Comparison of ENCODE assay signal across 23 cellular contexts in the genomic region with DNA sequence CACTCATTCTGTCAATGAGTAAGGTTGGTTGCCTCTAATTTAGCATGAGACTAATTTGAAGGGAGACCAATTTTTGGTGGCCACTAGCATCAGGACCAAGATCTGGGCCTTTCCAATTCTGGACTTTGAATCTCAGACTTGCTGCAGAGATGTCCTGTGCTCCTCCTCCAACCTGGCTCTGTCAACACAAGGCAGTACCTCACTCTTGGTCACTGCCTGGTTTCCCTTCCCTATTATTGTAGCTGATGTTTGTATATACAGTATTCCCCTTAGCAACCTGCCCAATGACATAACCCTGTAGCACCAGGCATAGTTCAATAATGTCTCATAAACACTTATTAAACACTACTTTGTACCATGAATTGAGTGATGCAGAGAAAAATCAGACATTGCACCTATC. TPM values are rescaled to one million over a fixed set of nuclear protein-coding genes. Genes with fewer than 3 reads are reported as not detected.
DNase-seq lines count a peak whose midpoint lies in the region; TF ChIP-seq lines count a peak whose summit lies in the region.
"Had no signal": no experiment of that assay in that cellular context is flagged by ENCODE, and none has a peak within 500 bp of the region (broad histone marks: within the 10 kb centered on the region; RNA-seq: fewer than 3 reads in every experiment).

No MANE protein-coding gene starts in this region.

- DNase-seq in DMS53 (lab: John Stamatoyannopoulos, UW) (peak; percentile 52), DMS53 treated with DMSO at 0.1 percent for 48 hours (lab: John Stamatoyannopoulos, UW; ENCODE audit: unreplicated experiment) (no peak), NAMALWA (ENCODE audit: low spot score) (peak; percentile 8), epithelial cell of esophagus (ENCODE audit: low read depth) (peak; percentile 13), renal cortical epithelial cell (ENCODE audit: low read depth) (peak; percentile 38), T-helper 2 cell (no peak), NCI-H1436 (lab: John Stamatoyannopoulos, UW) (no peak), medulla oblongata (ENCODE audit: extremely low spot score) (no peak)
- DNase-seq: 8988T; CD4-positive, CD25-positive, alpha-beta regulatory T cell; COR-L47; DMS 273 treated with DMSO at 0.1 percent for 48 hours; EL; NCI-H1105; NCI-H1694; NCI-H2107; NCI-H2227 treated with DMSO at 0.1 percent for 48 hours; NCI-H524 treated with DMSO at 0.1 percent for 48 hours; Peyer's patch; SW 1271 had no signal

- no peak for TF ChIP-seq CTCF in epithelial cell of esophagus (IDR thresholded peaks at IDR 0.05; ENCODE audit: insufficient read depth, low read depth, low read length, missing control alignments)

- H3K4me3 ChIP-seq in epithelial cell of esophagus (ENCODE audit: low read length) = no peak overlapping the region
- H3K4me3 ChIP-seq: Peyer's patch had no signal

RNA-seq across cellular contexts. Expression of a gene that starts 50.4 kb away (rescaled TPM):
- 2.4 and 9.6 TPM in 2 replicates for total RNA-seq in renal cortical epithelial cell

RNA-seq across cellular contexts. Expression of a gene that starts 53.6 kb away (rescaled TPM):
- not detected in 2 replicates for total RNA-seq in renal cortical epithelial cell
- total RNA-seq: B cell; CD4-positive, CD25-positive, alpha-beta regulatory T cell; H1; HT-29; Peyer's patch had no signal

Comparison
In these comparisons a context has a peak if more than half of its experiments do, and no peak if none do; other contexts are left out.
1. DNase-seq: peak in DMS53 (single experiment), NAMALWA (single experiment), epithelial cell of esophagus (single experiment) and renal cortical epithelial cell (single experiment); none in DMS53 treated with DMSO at 0.1 percent for 48 hours (single experiment), T-helper 2 cell (0 of 5), NCI-H1436 (single experiment) and medulla oblongata (single experiment).